In the genomic region with DNA sequence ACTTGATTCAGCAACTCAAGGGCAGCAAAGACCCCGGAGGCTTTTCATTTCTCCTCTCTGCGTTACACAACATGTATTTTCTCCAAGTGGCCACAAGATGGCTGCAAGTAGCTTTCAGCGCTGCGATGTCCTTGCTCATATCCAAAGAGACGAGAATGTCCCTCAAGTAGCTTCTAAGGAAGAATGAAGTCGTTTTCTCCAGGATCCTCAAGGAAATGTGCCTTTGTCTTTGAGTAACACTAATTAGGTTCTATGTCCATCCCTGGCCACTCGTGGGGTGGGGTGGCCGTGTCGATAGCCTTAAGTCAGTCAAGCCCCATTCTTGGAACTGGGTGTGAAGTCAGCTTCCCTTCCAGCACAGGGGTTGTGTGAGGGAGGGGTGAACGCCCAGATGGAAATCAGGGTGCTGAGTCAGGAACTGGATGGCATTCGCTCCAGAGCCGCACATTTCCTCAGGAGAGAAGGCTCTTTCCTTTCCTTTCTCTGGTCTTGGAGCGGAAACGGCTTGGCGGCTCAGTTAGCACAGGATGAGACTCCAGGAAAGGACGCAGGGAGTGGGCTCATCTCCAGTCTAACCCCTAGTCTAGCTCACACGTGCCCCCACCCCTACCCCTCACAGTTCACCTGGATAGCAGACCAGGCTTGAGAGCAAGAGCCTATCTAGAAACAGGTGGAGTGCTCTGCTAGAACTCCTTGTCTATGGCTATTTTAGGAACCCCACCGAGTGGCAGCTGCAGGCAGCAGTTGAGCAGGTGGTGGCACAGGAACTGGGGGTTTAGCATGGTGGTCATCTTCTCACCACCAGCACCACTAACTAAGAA, we compare ENCODE assay signal across 9 cellular contexts. TPM values are rescaled to one million over a fixed set of nuclear protein-coding genes. Genes with fewer than 3 reads are reported as not detected.
DNase-seq lines count a peak whose midpoint lies in the region; ATAC-seq and TF ChIP-seq lines count a peak whose summit lies in the region.
"Had no signal": no experiment of that assay in that cellular context is flagged by ENCODE, and none has a peak within 500 bp of the region (broad histone marks: within the 10 kb centered on the region; RNA-seq: fewer than 3 reads in every experiment).

No MANE protein-coding gene starts in this region.

- ATAC-seq in HG02852 (IDR thresholded peaks at IDR 0.05; ENCODE audit: unreplicated experiment): peak; percentile 65
- peak; percentile 70 to 85 for ATAC-seq in naive thymus-derived CD8-positive, alpha-beta T cell
- no peak for ATAC-seq in HG03097 (IDR thresholded peaks at IDR 0.05; ENCODE audit: low FRiP score, unreplicated experiment)

- peaks cover 0 to 7% (median 7%) of the 10 kb centered on the region in 3 donors for H3K4me1 ChIP-seq in esophagus squamous epithelium

- POLR2A ChIA-PET in naive thymus-derived CD8-positive, alpha-beta T cell (lab: Charles Lee): interaction anchor here (1.1 kb wide), 1 partner anchor 115 kb away, joined by 3 read pairs; no protein-coding TSS in a partner anchor

- no peaks in the 10 kb centered on the region for H3K36me3 ChIP-seq in esophagus squamous epithelium

- peak overlapping the region in 1 of 4 donors; percentile 54 for H3K4me3 ChIP-seq in esophagus squamous epithelium

- peak overlapping the region in 3 of 4 donors; percentile 9 to 50 (median 21) for H3K27ac ChIP-seq in esophagus squamous epithelium
- H3K27ac ChIP-seq: epithelial cell of prostate had no signal

- peaks cover 0 to 7% (median 1%) of the 10 kb centered on the region in 5 donors for H3K27me3 Mint-ChIP-seq in naive thymus-derived CD8-positive, alpha-beta T cell

- peaks cover 3 to 12% (median 6%) of the 10 kb centered on the region in 4 donors for H3K4me1 Mint-ChIP-seq in naive thymus-derived CD8-positive, alpha-beta T cell

- H3K9me3 ChIP-seq in esophagus squamous epithelium: no peaks in the 10 kb centered on the region

- H3K27ac Mint-ChIP-seq in naive thymus-derived CD8-positive, alpha-beta T cell: peak overlapping the region in 3 of 10 donors; percentile 29 to 60 (median 56)

- peak overlapping the region; percentile 46 to 79 (median 64) for H3K4me3 Mint-ChIP-seq in naive thymus-derived CD8-positive, alpha-beta T cell

- TF ChIP-seq POLR2A in esophagus squamous epithelium (IDR thresholded peaks at IDR 0.05): no peak

- H3K9me3 Mint-ChIP-seq in naive thymus-derived CD8-positive, alpha-beta T cell: no peaks in the 10 kb centered on the region

- H3K36me3 Mint-ChIP-seq in naive thymus-derived CD8-positive, alpha-beta T cell: no peaks in the 10 kb centered on the region

- H3K27me3 ChIP-seq in esophagus squamous epithelium: no peaks in the 10 kb centered on the region

- TF ChIP-seq CTCF in esophagus squamous epithelium (IDR thresholded peaks at IDR 0.05): peak; percentile 43 to 80 (median 74)

- intact Hi-C loops in esophagus squamous epithelium (cut with DNase I): no loop called here

- whole genome bisulfite sequencing in esophagus squamous epithelium, 2 donors: 0 to 25% methylated on average over 6 to 15 of the region's 18 CpGs

- DNase-seq in Daoy (ENCODE audit: low read depth): peak; percentile 72
- DNase-seq in NCI-H510A (lab: John Stamatoyannopoulos, UW): peak; percentile 29
- peak; percentile 5 to 16 for DNase-seq in activated CD4-positive, alpha-beta T cell treated with anti-CD3 and anti-CD28 coated beads, Interleukin-2, amount 50 U/mL, for 4 hours
- no peak for DNase-seq in esophagus squamous epithelium (lab: John Stamatoyannopoulos, UW)
- DNase-seq in naive thymus-derived CD8-positive, alpha-beta T cell: peak in 8 of 10 donors; percentile 10 to 45 (median 20)
- no peak for DNase-seq in mesenteric fat pad (ENCODE audit: low spot score)

RNA-seq across cellular contexts. Expression of a gene that starts 44.3 kb away (rescaled TPM):
- total RNA-seq in Daoy (2014; rRNA removed; shearing (Covaris generic)): 187 and 246 TPM in 2 replicates
- total RNA-seq in esophagus squamous epithelium: 100 to 1,000 TPM in 1 of 4 donors, 10 to 100 TPM in 2, 1 to 10 TPM in 1; 4.1 to 142 (median 56.8) TPM
- not detected for total RNA-seq in naive thymus-derived CD8-positive, alpha-beta T cell
- not detected for polyA plus RNA-seq in naive thymus-derived CD8-positive, alpha-beta T cell
- total RNA-seq in mesenteric fat pad: 1,405 TPM

RNA-seq across cellular contexts. Expression of a gene that starts 59.8 kb away (rescaled TPM):
- total RNA-seq in Daoy (2014; rRNA removed; shearing (Covaris generic)): 6.9 TPM in 2 replicates
- total RNA-seq in esophagus squamous epithelium: 1 to 10 TPM; 3.8 to 6.1 (median 4.9) TPM
- total RNA-seq in naive thymus-derived CD8-positive, alpha-beta T cell: 10 to 100 TPM; 18.2 to 18.3 TPM
- 10 to 100 TPM; 11.8 to 19.2 (median 16.1) TPM for polyA plus RNA-seq in naive thymus-derived CD8-positive, alpha-beta T cell
- 6.6 TPM for total RNA-seq in mesenteric fat pad

RNA-seq across cellular contexts. Expression of a gene that starts 59.9 kb away (rescaled TPM):
- total RNA-seq in Daoy (2014; rRNA removed; shearing (Covaris generic)): 39.1 and 39.7 TPM in 2 replicates
- total RNA-seq in esophagus squamous epithelium (10 to 100 TPM; 11.8 to 22.1 (median 17.5) TPM), mesenteric fat pad (29.5 TPM)
- 10 to 100 TPM; 46.2 to 46.4 TPM for total RNA-seq in naive thymus-derived CD8-positive, alpha-beta T cell
- polyA plus RNA-seq in naive thymus-derived CD8-positive, alpha-beta T cell: 10 to 100 TPM; 13.8 to 34.0 (median 20.3) TPM

Comparison
In these comparisons a context has a peak if more than half of its experiments do, and no peak if none do; other contexts are left out.
1. DNase-seq: peak in Daoy (single experiment), NCI-H510A (single experiment), activated CD4-positive, alpha-beta T cell treated with anti-CD3 and anti-CD28 coated beads, Interleukin-2, amount 50 U/mL, for 4 hours (2 of 2) and naive thymus-derived CD8-positive, alpha-beta T cell (8 of 10); none in esophagus squamous epithelium (single experiment) and mesenteric fat pad (single experiment).
2. RNA of a gene that starts 44.3 kb away (total RNA-seq): 1,405 TPM in mesenteric fat pad (single experiment), 187 to 246 TPM in Daoy and 4.1 to 142 TPM in esophagus squamous epithelium; not detected in naive thymus-derived CD8-positive, alpha-beta T cell; every median in the first group is over 4 times any median in the second.